Comparison of ENCODE assay signal across 18 cellular contexts in genomic region chr1:176448340-176448739, GRCh38.
"Had no signal": no experiment of that assay in that cellular context is flagged by ENCODE, and none has a peak within 500 bp of the region (broad histone marks: within the 10 kb centered on the region; RNA-seq: fewer than 3 reads in every experiment).

No MANE protein-coding gene starts in this region.

- DNase-seq: cortex of kidney; dorsolateral prefrontal cortex; effector CD8-positive, alpha-beta T cell; kidney glomerular epithelial cell; natural killer cell; posterior cingulate gyrus; spleen; stimulated activated CD4-positive, alpha-beta T cell treated with anti-CD3 and anti-CD28 coated beads, Interleukin-15, amount 100 ng/mL, for 24 hours; stimulated activated CD4-positive, alpha-beta T cell treated with anti-CD3 and anti-CD28 coated beads, Interleukin-1b, Interleukin-23, amount 100 ng/mL, for 48 hours; stimulated activated CD4-positive, alpha-beta T cell treated with anti-CD3 and anti-CD28 coated beads, Interleukin-4, amount 100 ng/mL, for 24 hours; tibial artery; upper lobe of right lung had no signal

- H3K27ac ChIP-seq: dorsolateral prefrontal cortex, esophagus muscularis mucosa, gastroesophageal sphincter, spleen, tibial artery, upper lobe of right lung, vagina had no signal

- H3K4me3 ChIP-seq: dorsolateral prefrontal cortex, esophagus muscularis mucosa, gastroesophageal sphincter, spleen, tibial artery, upper lobe of right lung, vagina had no signal

- ATAC-seq: gastroesophageal sphincter; left lobe of liver; natural killer cell; sciatic nerve; stimulated activated memory B cell treated with anti-CD40 and anti-IgM and Interleukin-4, amounts not matched to agents 10 μg/mL and 1 μg/mL and 100 μg/mL, for 72 hours; upper lobe of right lung had no signal

- H3K9me3 ChIP-seq: vagina had no signal

- H3K36me3 ChIP-seq: esophagus muscularis mucosa, gastroesophageal sphincter, spleen, tibial artery, upper lobe of right lung, vagina had no signal

- H3K4me1 ChIP-seq: esophagus muscularis mucosa, gastroesophageal sphincter, spleen, tibial artery, upper lobe of right lung, vagina had no signal

- H3K27me3 ChIP-seq: dorsolateral prefrontal cortex, esophagus muscularis mucosa, gastroesophageal sphincter, spleen, tibial artery, upper lobe of right lung, vagina had no signal
